In genomic region chrX:1316527-1316926, GRCh38 we compare ENCODE assay signal across 10 cellular contexts. TPM values are rescaled to one million over a fixed set of nuclear protein-coding genes. Genes with fewer than 3 reads are reported as not detected.
DNase-seq lines count a peak whose midpoint lies in the region; ATAC-seq, FAIRE-seq and TF ChIP-seq lines count a peak whose summit lies in the region.
"Had no signal": no experiment of that assay in that cellular context is flagged by ENCODE, and none has a peak within 500 bp of the region (broad histone marks: within the 10 kb centered on the region; RNA-seq: fewer than 3 reads in every experiment).

No MANE protein-coding gene starts in this region.

- no peak overlapping the region for H3K4me3 Mint-ChIP-seq in central memory CD8-positive, alpha-beta T cell
- H3K4me3 Mint-ChIP-seq: activated naive CD8-positive, alpha-beta T cell; CD8-positive, alpha-beta T cell had no signal

- H3K9ac ChIP-seq in neuronal stem cell (ENCODE audit: low read depth, low read length, poor library complexity) (no peak overlapping the region), MM.1S (ENCODE audit: low read length) (no peak overlapping the region)

- FAIRE-seq in A549 (lab: Jason Lieb, UNC), result no peak

- no peaks in the 10 kb centered on the region for H3K36me3 ChIP-seq in neuronal stem cell (replicated peaks in 1 of 2; ENCODE audit: control insufficient read depth in 2 of 2, insufficient read depth in 2 of 2, low read length in 2 of 2)
- H3K36me3 ChIP-seq in MM.1S (replicated peaks; ENCODE audit: insufficient read depth, low read length), result no peaks in the 10 kb centered on the region

- no peaks in the 10 kb centered on the region for H3F3A ChIP-seq in MM.1S (ENCODE audit: insufficient read depth, low read length)

- POLR2A ChIA-PET in A549 (lab: Yijun Ruan, JAX), result no interaction called here

- no peak for TF ChIP-seq EP300 in A549 (IDR thresholded peaks at IDR 0.05)

- no peak overlapping the region for H3K27ac ChIP-seq in A549
- no peak overlapping the region for H3K27ac ChIP-seq in neuronal stem cell (replicated peaks; ENCODE audit: low read length)
- no peak overlapping the region for H3K27ac ChIP-seq in foreskin keratinocyte
- no peak overlapping the region for H3K27ac ChIP-seq in MM.1S (ENCODE audit: low read length)

- H2BK12ac ChIP-seq in neuronal stem cell (ENCODE audit: low read length), result no peak overlapping the region

- H2AK5ac ChIP-seq in neuronal stem cell (ENCODE audit: low read depth, low read length), result peak overlapping the region; percentile 74

- H3K79me1 ChIP-seq in neuronal stem cell (ENCODE audit: low read depth, low read length), result no peaks in the 10 kb centered on the region

- H3K4me1 Mint-ChIP-seq in central memory CD8-positive, alpha-beta T cell, result no peaks in the 10 kb centered on the region

- no peak for DNase-seq in A549 (ENCODE audit: low read depth in 1 of 2, low spot score in 1 of 2)
- DNase-seq in NOMO-1 treated with DMSO at 0.1 percent for 48 hours (lab: John Stamatoyannopoulos, UW; ENCODE audit: unreplicated experiment), result peak; percentile 93
- DNase-seq in central memory CD8-positive, alpha-beta T cell (ENCODE audit: low spot score in 2 of 2), result no peak
- no peak for DNase-seq in neuronal stem cell (ENCODE audit: low spot score)
- DNase-seq in omental fat pad (ENCODE audit: low spot score), result no peak
- DNase-seq in NCI-H748 (lab: John Stamatoyannopoulos, UW; ENCODE audit: unreplicated experiment), result no peak
- DNase-seq in foreskin keratinocyte, result no peak
- DNase-seq in MM.1S, result no peak
- DNase-seq: CD8-positive, alpha-beta T cell had no signal

- WGBS in A549 (ENCODE audit: missing lambda C conversion rate), result 36% methylated on average over 18 of the region's 18 CpGs
- no CpG with 5 or more reads among the region's 18 CpGs for WGBS in neuronal stem cell (ENCODE audit: extremely low coverage in 2 of 2, insufficient read length in 2 of 2, insufficient replicate concordance in 1 of 2), 2 donors

- TF ChIP-seq POLR2A in A549 (IDR thresholded peaks at IDR 0.05; ENCODE audit: low read length), result no peak

- no peak overlapping the region for H2BK15ac ChIP-seq in neuronal stem cell (ENCODE audit: low read length)

- H3K4me3 ChIP-seq in A549 (no peak overlapping the region), neuronal stem cell (ENCODE audit: low read length in 2 of 2) (no peak overlapping the region), MM.1S (ENCODE audit: low read length) (no peak overlapping the region)

- TF ChIP-seq RAD21 in A549 (conservative IDR thresholded peaks at IDR 0.05 in 1 of 2, IDR thresholded peaks at IDR 0.05 in 1 of 2), result no peak

- no peak overlapping the region for H3K27ac Mint-ChIP-seq in central memory CD8-positive, alpha-beta T cell (ENCODE audit: low read depth)
- H3K27ac Mint-ChIP-seq: activated naive CD8-positive, alpha-beta T cell; CD8-positive, alpha-beta T cell had no signal

- no peak overlapping the region for H2AFZ ChIP-seq in neuronal stem cell (ENCODE audit: low read length)
- no peak overlapping the region for H2AFZ ChIP-seq in MM.1S (ENCODE audit: low read length)

- H3K4me1 ChIP-seq in A549, result no peaks in the 10 kb centered on the region
- no peaks in the 10 kb centered on the region for H3K4me1 ChIP-seq in neuronal stem cell (ENCODE audit: control insufficient read depth in 2 of 2, insufficient read depth in 1 of 2, low read depth in 1 of 2, low read length in 2 of 2)
- no peaks in the 10 kb centered on the region for H3K4me1 ChIP-seq in foreskin keratinocyte
- no peaks in the 10 kb centered on the region for H3K4me1 ChIP-seq in MM.1S (ENCODE audit: low read length)

- no peak overlapping the region for H2BK5ac ChIP-seq in neuronal stem cell (ENCODE audit: low read length)

- no peak overlapping the region for H4K8ac ChIP-seq in neuronal stem cell (ENCODE audit: low read depth, low read length)

- H3K14ac ChIP-seq in neuronal stem cell (ENCODE audit: low read length), result no peak overlapping the region

- no peak overlapping the region for H3K23ac ChIP-seq in neuronal stem cell (ENCODE audit: low read depth, low read length, poor library complexity)

- H3K36me3 Mint-ChIP-seq in central memory CD8-positive, alpha-beta T cell (ENCODE audit: insufficient read depth), result no peaks in the 10 kb centered on the region
- H3K36me3 Mint-ChIP-seq: activated naive CD8-positive, alpha-beta T cell; CD8-positive, alpha-beta T cell had no signal

- H3K4me2 ChIP-seq in A549, result no peak overlapping the region
- no peak overlapping the region for H3K4me2 ChIP-seq in neuronal stem cell (ENCODE audit: insufficient read depth, low read length, poor library complexity, severe bottlenecking)
- H3K4me2 ChIP-seq in MM.1S (ENCODE audit: low read depth, low read length), result no peak overlapping the region

- peaks cover 31% of the 10 kb centered on the region for H3K27me3 Mint-ChIP-seq in central memory CD8-positive, alpha-beta T cell

- TF ChIP-seq CTCF in A549 (IDR thresholded peaks at IDR 0.05) (no peak), omental fat pad (IDR thresholded peaks at IDR 0.05) (no peak), foreskin keratinocyte (conservative IDR thresholded peaks at IDR 0.05) (no peak), MM.1S (IDR thresholded peaks at IDR 0.05; ENCODE audit: low read length) (no peak)

- H2BK120ac ChIP-seq in neuronal stem cell (ENCODE audit: low read depth, low read length), result no peak overlapping the region

- H3K27me3 ChIP-seq in neuronal stem cell (ENCODE audit: control insufficient read depth in 3 of 3, insufficient read depth in 3 of 3, low read depth in 1 of 3, low read length in 3 of 3) (no peaks in the 10 kb centered on the region), foreskin keratinocyte (no peaks in the 10 kb centered on the region), MM.1S (replicated peaks; ENCODE audit: insufficient read depth, low read length) (peaks cover 8% of the 10 kb centered on the region; the same call in 1 of the 2 replicates)

- no peaks in the 10 kb centered on the region for H4K20me1 ChIP-seq in MM.1S (ENCODE audit: insufficient read depth, low read length)

- CTCF ChIA-PET in A549 (lab: Yijun Ruan, JAX), result no interaction called here

- H3K9me2 ChIP-seq in MM.1S (replicated peaks; ENCODE audit: insufficient read depth, low read length), result no peaks in the 10 kb centered on the region

- no peak overlapping the region for H4K91ac ChIP-seq in neuronal stem cell (ENCODE audit: low read depth, low read length, poor library complexity)

- H3K9me3 ChIP-seq in A549 (no peaks in the 10 kb centered on the region), neuronal stem cell (replicated peaks in 1 of 2; ENCODE audit: control insufficient read depth in 2 of 2, insufficient read depth in 1 of 2, low read depth in 1 of 2, low read length in 2 of 2) (no peaks in the 10 kb centered on the region), MM.1S (replicated peaks; ENCODE audit: insufficient read depth, low read length) (no peaks in the 10 kb centered on the region)

- H3K9me3 Mint-ChIP-seq in central memory CD8-positive, alpha-beta T cell, result no peaks in the 10 kb centered on the region
- H3K9me3 Mint-ChIP-seq: CD8-positive, alpha-beta T cell had no signal

- peak overlapping the region; percentile 44 for H3K18ac ChIP-seq in neuronal stem cell (ENCODE audit: low read length)

- peak; percentile 52 to 68; a peak in 5 of 6 replicates for ATAC-seq in A549
- peak; percentile 52 for ATAC-seq in central memory CD8-positive, alpha-beta T cell (replicated peaks; ENCODE audit: extremely low read depth, poor library complexity, severe bottlenecking)
- ATAC-seq in omental fat pad (ENCODE audit: low FRiP score), result no peak
- no peak for ATAC-seq in foreskin keratinocyte
- ATAC-seq: CD8-positive, alpha-beta T cell had no signal

- no peak overlapping the region for H3K4ac ChIP-seq in neuronal stem cell (ENCODE audit: low read length)

- H3K79me2 ChIP-seq in MM.1S (ENCODE audit: low read length), result no peaks in the 10 kb centered on the region

TF ChIP-seq in A549, 52 proteins besides CTCF, POLR2A, EP300 and RAD21 (continues in another document):
- TF ChIP-seq ATOH8 (CRISPR knock-in tag; IDR thresholded peaks at IDR 0.05; ENCODE audit: low read depth) (no peak), CHD4 (IDR thresholded peaks at IDR 0.05; ENCODE audit: borderline replicate concordance) (no peak), HOXA7 (CRISPR knock-in tag; IDR thresholded peaks at IDR 0.05) (no peak), ZSCAN20 (CRISPR knock-in tag; IDR thresholded peaks at IDR 0.05) (no peak), RFX5 (IDR thresholded peaks at IDR 0.05) (no peak), CHD2 (IDR thresholded peaks at IDR 0.05; ENCODE audit: low read length, partially characterized antibody) (no peak), MYC (IDR thresholded peaks at IDR 0.05; ENCODE audit: borderline replicate concordance, low read length) (no peak), ESRRA (IDR thresholded peaks at IDR 0.05; ENCODE audit: borderline replicate concordance, low read length) (no peak), HOXB5 (CRISPR knock-in tag; IDR thresholded peaks at IDR 0.05) (no peak)

RNA-seq across cellular contexts. Expression of gene IL3RA, which starts 20.1 kb away (rescaled TPM):
- 0.28 and 0.31 TPM in 2 replicates for polyA plus RNA-seq in A549 (2011; rRNA removed)
- polyA plus RNA-seq in A549 (2012; cell fraction: cytosol; rRNA removed), result 0.07 and 0.12 TPM in 2 replicates
- 0.14 and 0.15 TPM in 2 replicates for polyA plus RNA-seq in A549 (2012; cell fraction: nucleus; rRNA removed)
- polyA plus RNA-seq in A549 (2017; fragmentation: RNase III; extraction: RNeasy Plus Mini Kit Qiagen cat#74134 plus additional on column Dnase treatment), result 0.05 to 0.12 TPM in 2 of 3 replicates, not detected in the other
- 0.19 and 0.50 TPM in 2 replicates for polyA minus RNA-seq in A549 (2011; rRNA and poly(A)+ RNA removed)
- polyA plus RNA-seq in neuronal stem cell (2013, experiment 1 of 2), result 0.03 TPM
- polyA plus RNA-seq in neuronal stem cell (2013, experiment 2 of 2), result 0.06 TPM
- 10 to 100 TPM in 3 of 4 donors, 1 to 10 TPM in 1; 5.2 to 38.3 (median 20.6) TPM for total RNA-seq in omental fat pad
- not detected in 2 replicates for total RNA-seq in foreskin keratinocyte
- not detected in 2 replicates for polyA plus RNA-seq in foreskin keratinocyte

RNA-seq across cellular contexts. Expression of gene CSF2RA, which starts 47.9 kb away (rescaled TPM):
- polyA plus RNA-seq in A549 (2011; rRNA removed), result 6.3 and 6.8 TPM in 2 replicates
- 1.2 and 1.3 TPM in 2 replicates for polyA plus RNA-seq in A549 (2012; cell fraction: cytosol; rRNA removed)
- 1.3 and 2.0 TPM in 2 replicates for polyA plus RNA-seq in A549 (2012; cell fraction: nucleus; rRNA removed)
- polyA plus RNA-seq in A549 (2017; fragmentation: RNase III; extraction: RNeasy Plus Mini Kit Qiagen cat#74134 plus additional on column Dnase treatment), result 3.8 to 4.8 TPM (median 4.4 TPM) in 3 replicates
- polyA minus RNA-seq in A549 (2011; rRNA and poly(A)+ RNA removed), result 5.7 and 11.0 TPM in 2 replicates
- 3.1 TPM for polyA plus RNA-seq in neuronal stem cell (2013, experiment 1 of 2)
- 2.8 TPM for polyA plus RNA-seq in neuronal stem cell (2013, experiment 2 of 2)
- 10 to 100 TPM; 10.3 to 82.9 (median 29.1) TPM for total RNA-seq in omental fat pad
- total RNA-seq in foreskin keratinocyte, result 0.10 TPM in 1 of 2 replicates, not detected in the other
- polyA plus RNA-seq in foreskin keratinocyte, result not detected in 2 replicates
- total RNA-seq: CD8-positive, alpha-beta T cell had no signal

Comparison
In these comparisons a context has a peak if more than half of its experiments do, and no peak if none do; other contexts are left out.
1. ATAC-seq: peak in A549 (2 of 2) and central memory CD8-positive, alpha-beta T cell (single experiment); none in omental fat pad (single experiment) and foreskin keratinocyte (single experiment).
2. RNA of gene CSF2RA, which starts 47.9 kb away (total RNA-seq): 10.3 to 82.9 TPM in omental fat pad; 0.10 TPM in foreskin keratinocyte; every median in the first group is over 10 times any median in the second.